In genomic region chr10:76779163-76779820, GRCh38 we compare ENCODE assay signal across 10 cellular contexts.
A peak's percentile ranks its signal among the peaks of the same experiment; 100 is the strongest.
DNase-seq lines count a peak whose midpoint lies in the region; FAIRE-seq and TF ChIP-seq lines count a peak whose summit lies in the region.
"Had no signal": no experiment of that assay in that cellular context is flagged by ENCODE, and none has a peak within 500 bp of the region (broad histone marks: within the 10 kb centered on the region; RNA-seq: fewer than 3 reads in every experiment).

No MANE protein-coding gene starts in this region.

- H2BK120ac ChIP-seq in trophoblast cell (ENCODE audit: insufficient read depth, low read length, poor library complexity): no peak overlapping the region

- H2AFZ ChIP-seq in astrocyte (ENCODE audit: low read depth, low read length) (peak overlapping the region; percentile 55), trophoblast cell (ENCODE audit: insufficient read depth, low read length, poor library complexity) (no peak overlapping the region)

- H4K20me1 ChIP-seq in astrocyte (ENCODE audit: insufficient read depth, low read length): no peaks in the 10 kb centered on the region

- no peaks in the 10 kb centered on the region for H3K9me3 Mint-ChIP-seq in astrocyte (ENCODE audit: unreplicated experiment)

- no peak overlapping the region for H3K4me3 Mint-ChIP-seq in astrocyte (ENCODE audit: unreplicated experiment)

- H3K4me2 ChIP-seq in astrocyte (ENCODE audit: low read length): peak overlapping the region; percentile 69
- no peak overlapping the region for H3K4me2 ChIP-seq in trophoblast cell (ENCODE audit: low read length)

- peak overlapping the region; percentile 55 for H3K27ac Mint-ChIP-seq in astrocyte (ENCODE audit: unreplicated experiment)

- TF ChIP-seq CTCF in HFF-Myc (IDR thresholded peaks at IDR 0.05; ENCODE audit: low read depth, low read length, missing control alignments) (no peak), astrocyte (IDR thresholded peaks at IDR 0.05; ENCODE audit: insufficient read depth, low read depth, low read length) (peak; percentile 25)

- H3K79me1 ChIP-seq in trophoblast cell (ENCODE audit: low read length): no peaks in the 10 kb centered on the region

- H2BK5ac ChIP-seq in trophoblast cell (ENCODE audit: low read depth, low read length, poor library complexity): no peak overlapping the region

- peaks cover 10% of the 10 kb centered on the region for H3K4me1 Mint-ChIP-seq in astrocyte (ENCODE audit: low read depth, unreplicated experiment)

- H3K4me3 ChIP-seq in HFF-Myc (replicated peaks; ENCODE audit: low read depth, low read length) (no peak overlapping the region), astrocyte (ENCODE audit: insufficient read depth, low read depth, low read length) (no peak overlapping the region), trophoblast cell (ENCODE audit: low read depth, low read length) (no peak overlapping the region)

- H3K9ac ChIP-seq in astrocyte (ENCODE audit: low read length) (peak overlapping the region; percentile 29), trophoblast cell (ENCODE audit: low read length) (no peak overlapping the region)

- no peak overlapping the region for H3K18ac ChIP-seq in trophoblast cell (ENCODE audit: low read length)

- no peak overlapping the region for H3K23ac ChIP-seq in trophoblast cell (ENCODE audit: low read length)

- H3K36me3 Mint-ChIP-seq in astrocyte (ENCODE audit: low read depth, unreplicated experiment): no peaks in the 10 kb centered on the region

- H2AK5ac ChIP-seq in trophoblast cell (ENCODE audit: low read length): no peak overlapping the region

- H3K27me3 Mint-ChIP-seq in astrocyte (ENCODE audit: low read depth, unreplicated experiment): no peaks in the 10 kb centered on the region

- H4K91ac ChIP-seq in trophoblast cell (ENCODE audit: low read depth, low read length): no peak overlapping the region

- H3K27me3 ChIP-seq in astrocyte (ENCODE audit: insufficient read depth, low read length) (no peaks in the 10 kb centered on the region), trophoblast cell (ENCODE audit: insufficient read depth, low read length) (no peaks in the 10 kb centered on the region)

- no peak overlapping the region for H2BK12ac ChIP-seq in trophoblast cell (ENCODE audit: low read length)

- WGBS in trophoblast cell (ENCODE audit: extremely low coverage, insufficient coverage, insufficient read length): no CpG with 5 or more reads among the region's 9 CpGs

- H3K4me1 ChIP-seq in astrocyte (ENCODE audit: insufficient read depth, low read length) (peaks cover 10% of the 10 kb centered on the region), trophoblast cell (ENCODE audit: control insufficient read depth in 1 of 2, insufficient read depth in 2 of 2, low read length in 2 of 2) (no peaks in the 10 kb centered on the region)

- no peaks in the 10 kb centered on the region for H3K79me2 ChIP-seq in astrocyte (ENCODE audit: insufficient read depth, low read length)
- no peaks in the 10 kb centered on the region for H3K79me2 ChIP-seq in trophoblast cell (ENCODE audit: control insufficient read depth, insufficient read depth, low read length, poor library complexity)

- peak overlapping the region; percentile 10 for H3K27ac ChIP-seq in astrocyte (ENCODE audit: low read depth, low read length)
- no peak overlapping the region for H3K27ac ChIP-seq in trophoblast cell (ENCODE audit: low read depth, low read length)

- DNase-seq in HFF-Myc (ENCODE audit: extremely low read depth, low read depth) (peak; percentile 12), astrocyte (ENCODE audit: low read depth) (peak; percentile 82), inferior parietal cortex (ENCODE audit: extremely low spot score) (peak; percentile 4), smooth muscle cell of the brain vasculature (ENCODE audit: low read depth, low spot score) (peak; percentile 61), trophoblast cell (no peak), ureter (ENCODE audit: low spot score) (no peak), cerebellum (ENCODE audit: low spot score) (no peak)
- no peak for DNase-seq in activated CD4-positive, alpha-beta T cell treated with anti-CD3 and anti-CD28 coated beads, Interleukin-2, amount 50 U/mL, for 4 hours
- DNase-seq: stimulated activated CD4-positive, alpha-beta T cell treated with anti-CD3 and anti-CD28 coated beads, Interleukin-2, amount 100 ng/mL, for 48 hours had no signal

- FAIRE-seq in astrocyte (lab: Jason Lieb, UNC): no peak
- FAIRE-seq: endothelial cell of umbilical vein had no signal

- no peak overlapping the region for H3K4ac ChIP-seq in trophoblast cell (ENCODE audit: low read depth, low read length)

- H3K9me3 ChIP-seq in astrocyte (ENCODE audit: insufficient read depth, low read depth, low read length) (peaks cover 4% of the 10 kb centered on the region), trophoblast cell (ENCODE audit: insufficient read depth, low read depth, low read length) (no peaks in the 10 kb centered on the region)

- no peak overlapping the region for H4K8ac ChIP-seq in trophoblast cell (ENCODE audit: low read depth, low read length)

- no peak overlapping the region for H3K14ac ChIP-seq in trophoblast cell (ENCODE audit: low read length)

- H3K36me3 ChIP-seq in astrocyte (ENCODE audit: insufficient read depth, low read length): no peaks in the 10 kb centered on the region
- H3K36me3 ChIP-seq in trophoblast cell (ENCODE audit: control insufficient read depth in 1 of 2, insufficient read depth in 2 of 2, low read length in 2 of 2): no peaks in the 10 kb centered on the region

- no peak overlapping the region for H4K12ac ChIP-seq in trophoblast cell (ENCODE audit: low read depth, low read length)

Comparison
In these comparisons a context has a peak if more than half of its experiments do, and no peak if none do; other contexts are left out.
1. DNase-seq: peak in HFF-Myc (single experiment), astrocyte (single experiment), inferior parietal cortex (single experiment) and smooth muscle cell of the brain vasculature (single experiment); none in activated CD4-positive, alpha-beta T cell treated with anti-CD3 and anti-CD28 coated beads, Interleukin-2, amount 50 U/mL, for 4 hours (0 of 2), trophoblast cell (0 of 2), ureter (single experiment) and cerebellum (single experiment).